8 cellular contexts compared by ENCODE assay signal in the genomic region with DNA sequence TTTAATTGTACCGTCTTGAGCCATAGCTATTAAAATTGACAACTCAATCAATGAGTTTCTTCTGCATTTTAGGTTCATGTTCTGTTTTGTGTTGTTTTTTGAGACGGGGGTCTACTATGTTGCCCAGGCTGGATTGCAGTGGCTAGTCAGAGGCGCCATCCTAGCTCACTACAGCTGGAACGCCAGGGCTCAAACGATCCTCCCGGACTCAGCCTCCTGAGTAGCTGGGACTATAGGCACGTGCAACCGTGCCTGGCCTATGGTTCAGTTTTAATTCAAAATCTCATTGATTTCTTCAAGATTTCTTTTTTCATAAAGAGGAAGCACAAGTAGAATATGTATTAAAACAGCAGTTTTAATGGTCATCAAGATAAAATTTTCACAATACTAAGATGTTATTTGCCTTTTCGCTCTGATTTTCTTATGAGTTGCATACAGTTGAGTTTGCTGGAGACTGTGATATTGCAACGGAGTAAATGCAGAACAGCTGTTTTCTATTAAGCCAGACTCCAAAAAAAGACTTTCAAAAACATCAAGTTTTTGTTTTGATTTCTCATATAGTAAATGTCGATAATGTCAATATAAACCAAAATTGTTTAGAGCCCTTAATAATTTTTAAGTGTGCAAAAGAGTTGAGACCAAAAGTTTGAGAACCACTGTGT. TPM values are rescaled to one million over a fixed set of nuclear protein-coding genes. Genes with fewer than 3 reads are reported as not detected.
DNase-seq lines count a peak whose midpoint lies in the region; ATAC-seq and TF ChIP-seq lines count a peak whose summit lies in the region.

No MANE protein-coding gene starts in this region.

- TF ChIP-seq POLR2A in ovary (IDR thresholded peaks at IDR 0.05) = no peak

- no peaks in the 10 kb centered on the region for H3K9me2 ChIP-seq in MM.1S (replicated peaks; ENCODE audit: insufficient read depth, low read length)

- H3K9me3 ChIP-seq in MM.1S (replicated peaks; ENCODE audit: insufficient read depth, low read length) (no peaks in the 10 kb centered on the region), ectodermal cell (ENCODE audit: control insufficient read depth, low read length) (no peaks in the 10 kb centered on the region), ovary (no peaks in the 10 kb centered on the region)

- DNase-seq in DMS53 treated with DMSO at 0.1 percent for 48 hours (lab: John Stamatoyannopoulos, UW; ENCODE audit: unreplicated experiment) (peak; percentile 23), MM.1S (no peak), ovary (no peak), NCI-H2081 treated with DMSO at 0.1 percent for 48 hours (lab: John Stamatoyannopoulos, UW) (no peak)

- peaks cover 5% of the 10 kb centered on the region; the same call in 1 of the 2 replicates for H3F3A ChIP-seq in MM.1S (ENCODE audit: insufficient read depth, low read length)

- 15 to 27% methylated on average over 10 to 11 of the region's 11 CpGs for WGBS in ectodermal cell, 2 experiments
- WGBS in ovary, 3 donors = 14 to 18% (median 16%) methylated on average over 11 of the region's 11 CpGs

- peaks cover 49% of the 10 kb centered on the region for H3K79me2 ChIP-seq in MM.1S (ENCODE audit: low read length)

- TF ChIP-seq CTCF in MM.1S (IDR thresholded peaks at IDR 0.05; ENCODE audit: low read length) (no peak), ovary (IDR thresholded peaks at IDR 0.05) (no peak)

- ATAC-seq in HG02759 (IDR thresholded peaks at IDR 0.05; ENCODE audit: unreplicated experiment) (no peak), GM21576 (IDR thresholded peaks at IDR 0.05; ENCODE audit: unreplicated experiment) (no peak), GM19455 (IDR thresholded peaks at IDR 0.05; ENCODE audit: unreplicated experiment) (no peak)

- H3K9ac ChIP-seq in MM.1S (ENCODE audit: low read length) = peak overlapping the region; percentile 97

- H3K4me1 ChIP-seq in MM.1S (ENCODE audit: low read length) (peaks cover 23% of the 10 kb centered on the region), ectodermal cell (ENCODE audit: control insufficient read depth, insufficient read depth, low read length) (peaks cover 16% of the 10 kb centered on the region), ovary (ENCODE audit: insufficient read depth) (peaks cover 9% of the 10 kb centered on the region)

- H3K36me3 ChIP-seq in MM.1S (replicated peaks; ENCODE audit: insufficient read depth, low read length) (no peaks in the 10 kb centered on the region), ectodermal cell (ENCODE audit: control insufficient read depth, insufficient read depth, low read length) (peaks cover 3% of the 10 kb centered on the region), ovary (no peaks in the 10 kb centered on the region)

- peaks cover 5% of the 10 kb centered on the region; the same call in 1 of the 2 replicates for H4K20me1 ChIP-seq in MM.1S (ENCODE audit: insufficient read depth, low read length)

- TF ChIP-seq EP300 in ovary (IDR thresholded peaks at IDR 0.05) = no peak

- intact Hi-C loops in ovary (cut with DNase I) = no loop called here

- peak overlapping the region; percentile 85 for H3K4me2 ChIP-seq in MM.1S (ENCODE audit: low read depth, low read length)

- H2AFZ ChIP-seq in MM.1S (ENCODE audit: low read length) = peak overlapping the region; percentile 62

- H3K27ac ChIP-seq in MM.1S (ENCODE audit: low read length) (peak overlapping the region; percentile 83; the same call in 1 of the 2 replicates), ectodermal cell (ENCODE audit: insufficient read depth, low read depth, low read length, poor library complexity, severe bottlenecking) (no peak overlapping the region), ovary (no peak overlapping the region)

- peak overlapping the region; percentile 95 for H3K4me3 ChIP-seq in MM.1S (ENCODE audit: low read length)
- H3K4me3 ChIP-seq in ectodermal cell (ENCODE audit: insufficient read depth, low read depth, low read length) = peak overlapping the region; percentile 91
- H3K4me3 ChIP-seq in ovary = peak overlapping the region; percentile 98

- H3K27me3 ChIP-seq in MM.1S (replicated peaks; ENCODE audit: insufficient read depth, low read length) (no peaks in the 10 kb centered on the region), ectodermal cell (ENCODE audit: control insufficient read depth, insufficient read depth, low read length, poor library complexity, severe bottlenecking) (no peaks in the 10 kb centered on the region), ovary (no peaks in the 10 kb centered on the region)

RNA-seq across cellular contexts. Expression of a gene that starts 1.1 kb away (rescaled TPM):
- 32.4 TPM for polyA plus RNA-seq in ectodermal cell (2013, experiment 1 of 4)
- polyA plus RNA-seq in ectodermal cell (2013, experiment 2 of 4) = 47.0 TPM
- 32.0 TPM for polyA plus RNA-seq in ectodermal cell (2013, experiment 3 of 4)
- 42.2 TPM for polyA plus RNA-seq in ectodermal cell (2013, experiment 4 of 4)
- 10 to 100 TPM; 22.7 to 36.9 (median 31.9) TPM for total RNA-seq in ovary
- 10 to 100 TPM; 18.1 to 61.4 TPM for polyA plus RNA-seq in ovary
